Comparison of ENCODE assay signal across 22 cellular contexts in genomic region chr10:91080776-91081175, GRCh38.
DNase-seq lines count a peak whose midpoint lies in the region; ATAC-seq, FAIRE-seq and TF ChIP-seq lines count a peak whose summit lies in the region.
"Had no signal": no experiment of that assay in that cellular context is flagged by ENCODE, and none has a peak within 500 bp of the region (broad histone marks: within the 10 kb centered on the region; RNA-seq: fewer than 3 reads in every experiment).

No MANE protein-coding gene starts in this region.

- H3K4me1 Mint-ChIP-seq in GM23338 (peaks cover 9% of the 10 kb centered on the region), neural progenitor cell (peaks cover 10% of the 10 kb centered on the region)
- H3K4me1 Mint-ChIP-seq: CD4-positive, alpha-beta memory T cell had no signal

- H3K23ac ChIP-seq in H1 (ENCODE audit: insufficient read length): no peak overlapping the region

- no peak overlapping the region for H4K91ac ChIP-seq in H1 (replicated peaks; ENCODE audit: insufficient read length, low read length)

- H3K27me3 ChIP-seq in DND-41 (ENCODE audit: insufficient read depth, low read length, poor library complexity) (no peaks in the 10 kb centered on the region), GM23338 (ENCODE audit: insufficient read depth) (no peaks in the 10 kb centered on the region), H1 (replicated peaks in 1 of 4; ENCODE audit: control insufficient read depth in 3 of 4, extremely low read depth in 1 of 4, insufficient read depth in 3 of 4, low read length in 3 of 4) (no peaks in the 10 kb centered on the region), neural progenitor cell (no peaks in the 10 kb centered on the region)

- no peak for TF ChIP-seq POLR2A in H1 (IDR thresholded peaks at IDR 0.05; ENCODE audit: control extremely low read depth in 1 of 2, low read depth in 2 of 2, low read length in 2 of 2)

- H3K9ac ChIP-seq in DND-41 (ENCODE audit: low read depth, low read length) (no peak overlapping the region), H1 (replicated peaks in 1 of 4; ENCODE audit: extremely low read depth in 1 of 4, low read depth in 3 of 4, low read length in 3 of 4) (no peak overlapping the region), neural progenitor cell (no peak overlapping the region)
- H3K9ac ChIP-seq: GM23248 had no signal

- H4K5ac ChIP-seq in H1 (ENCODE audit: insufficient read length, low read depth, low read length): no peak overlapping the region

- no peak overlapping the region for H2BK20ac ChIP-seq in H1 (ENCODE audit: low read length)

- peak; percentile 66; the same call in 2 of the 3 replicates for ATAC-seq in DND-41 (ENCODE audit: insufficient read depth, low read depth)
- no peak for ATAC-seq in GM23338
- ATAC-seq: A549 had no signal

- CTCF ChIA-PET in H1 (lab: Charles Lee; ENCODE audit: partially characterized antibody): no interaction called here

- H3K4me3 ChIP-seq in DND-41 (ENCODE audit: low read depth in 1 of 2, low read length in 2 of 2): no peak overlapping the region
- H3K4me3 ChIP-seq in GM23338: no peak overlapping the region
- no peak overlapping the region for H3K4me3 ChIP-seq in H1 (ENCODE audit: extremely low read depth in 1 of 4, insufficient read depth in 2 of 4, low read depth in 3 of 4, low read length in 4 of 4)
- H3K4me3 ChIP-seq in neural progenitor cell: no peak overlapping the region
- H3K4me3 ChIP-seq: A549, GM23248, HAP-1 had no signal

- H3K79me1 ChIP-seq in H1 (ENCODE audit: low read depth, low read length): no peaks in the 10 kb centered on the region

- H3K4me2 ChIP-seq in DND-41 (ENCODE audit: insufficient read depth, low read length): no peak overlapping the region
- no peak overlapping the region for H3K4me2 ChIP-seq in GM23338
- H3K4me2 ChIP-seq in H1 (ENCODE audit: insufficient read depth in 1 of 2, low read depth in 2 of 2, low read length in 2 of 2): no peak overlapping the region
- H3K4me2 ChIP-seq in neural progenitor cell: no peak overlapping the region
- H3K4me2 ChIP-seq: A549 had no signal

- H2AFZ ChIP-seq in DND-41 (ENCODE audit: low read depth, low read length): peak overlapping the region; percentile 57
- H2AFZ ChIP-seq in GM23338: peak overlapping the region; percentile 39; the same call in 1 of the 2 replicates
- H2AFZ ChIP-seq in H1 (ENCODE audit: low read length): peak overlapping the region; percentile 58; the same call in 1 of the 2 replicates
- peak overlapping the region; percentile 28 for H2AFZ ChIP-seq in neural progenitor cell (replicated peaks)
- H2AFZ ChIP-seq: GM23248 had no signal

- no peak overlapping the region for H2BK120ac ChIP-seq in H1 (replicated peaks; ENCODE audit: low read depth, low read length)

- H3F3A ChIP-seq in GM23338 (replicated peaks; ENCODE audit: low read depth) (no peaks in the 10 kb centered on the region), neural progenitor cell (ENCODE audit: low read depth) (no peaks in the 10 kb centered on the region)

- no peak overlapping the region for H3K56ac ChIP-seq in H1 (replicated peaks; ENCODE audit: insufficient read length, low read depth, low read length)

- DNase-seq in DND-41 (no peak), GM23338 (ENCODE audit: low spot score) (no peak), H1 (ENCODE audit: low read depth in 1 of 2, low spot score in 2 of 2) (no peak), neural progenitor cell (ENCODE audit: low spot score) (no peak), NCI-H82 treated with DMSO at 0.1 percent for 48 hours (lab: John Stamatoyannopoulos, UW; ENCODE audit: unreplicated experiment) (no peak), GDM1 (lab: John Stamatoyannopoulos, UW) (no peak), OCI-M2 (lab: John Stamatoyannopoulos, UW; ENCODE audit: unreplicated experiment) (no peak)
- DNase-seq: 8988T; ACHN; AML-193; C1 segment of cervical spinal cord; Calu3; CD4-positive, alpha-beta memory T cell; COR-L47; DMS53; DMS79 treated with DMSO at 0.1 percent for 48 hours; GM23248; HFFc6 had no signal

- no peak overlapping the region for H3K4ac ChIP-seq in H1 (replicated peaks; ENCODE audit: insufficient read length, low read depth, low read length)

- no peaks in the 10 kb centered on the region for H3K79me2 ChIP-seq in DND-41 (ENCODE audit: insufficient read depth, low read length)
- no peaks in the 10 kb centered on the region for H3K79me2 ChIP-seq in GM23338 (replicated peaks; ENCODE audit: insufficient read depth)
- H3K79me2 ChIP-seq in H1 (ENCODE audit: control insufficient read depth in 1 of 2, insufficient read depth in 2 of 2, low read length in 2 of 2): no peaks in the 10 kb centered on the region
- no peaks in the 10 kb centered on the region for H3K79me2 ChIP-seq in neural progenitor cell (ENCODE audit: low read depth)

- no peak overlapping the region for H2AK5ac ChIP-seq in H1 (ENCODE audit: low read depth, low read length)

- no peak for TF ChIP-seq CTCF in DND-41 (IDR thresholded peaks at IDR 0.05; ENCODE audit: borderline replicate concordance, extremely low read depth, low read length, poor library complexity, severe bottlenecking)
- TF ChIP-seq CTCF in GM23338 (conservative IDR thresholded peaks at IDR 0.05; ENCODE audit: low read depth in 2 of 2): no peak
- TF ChIP-seq CTCF in H1 (IDR thresholded peaks at IDR 0.05; ENCODE audit: control extremely low read depth in 1 of 3, insufficient read depth in 1 of 3, low read depth in 1 of 3, low read length in 3 of 3): no peak
- TF ChIP-seq CTCF in neural progenitor cell (IDR thresholded peaks at IDR 0.05): no peak

- H2BK5ac ChIP-seq in H1 (ENCODE audit: low read depth, low read length): no peak overlapping the region

- no peak for TF ChIP-seq EP300 in H1 (IDR thresholded peaks at IDR 0.05; ENCODE audit: borderline replicate concordance in 1 of 2, low read depth in 2 of 2, low read length in 2 of 2)

- no peak overlapping the region for H3K14ac ChIP-seq in H1 (ENCODE audit: insufficient read length)

- H3K4me1 ChIP-seq in DND-41 (ENCODE audit: insufficient read depth, low read length) (peaks cover 8% of the 10 kb centered on the region), GM23338 (ENCODE audit: insufficient read depth) (peaks cover 10% of the 10 kb centered on the region; the same call in 1 of the 2 replicates), H1 (replicated peaks in 1 of 4; ENCODE audit: control insufficient read depth in 3 of 4, insufficient read depth in 4 of 4, low read length in 3 of 4) (no peaks in the 10 kb centered on the region), neural progenitor cell (peaks cover 3% of the 10 kb centered on the region)
- H3K4me1 ChIP-seq: HAP-1 had no signal

- H3K9me2 ChIP-seq in GM23338 (ENCODE audit: insufficient read depth): no peaks in the 10 kb centered on the region

- no peaks in the 10 kb centered on the region for H4K20me1 ChIP-seq in DND-41 (ENCODE audit: insufficient read depth, low read length)
- no peaks in the 10 kb centered on the region for H4K20me1 ChIP-seq in GM23338 (replicated peaks; ENCODE audit: insufficient read depth)
- no peaks in the 10 kb centered on the region for H4K20me1 ChIP-seq in H1 (replicated peaks in 1 of 2; ENCODE audit: control insufficient read depth in 1 of 2, insufficient read depth in 2 of 2, low read length in 2 of 2)
- H4K20me1 ChIP-seq in neural progenitor cell (ENCODE audit: low read depth): no peaks in the 10 kb centered on the region

- H3K4me3 Mint-ChIP-seq in GM23338 (no peak overlapping the region), neural progenitor cell (no peak overlapping the region)
- H3K4me3 Mint-ChIP-seq: CD4-positive, alpha-beta memory T cell; HFFc6 had no signal

- H3K27ac Mint-ChIP-seq in GM23338 (no peak overlapping the region), neural progenitor cell (no peak overlapping the region)
- H3K27ac Mint-ChIP-seq: CD4-positive, alpha-beta memory T cell; HFFc6 had no signal

- H4K8ac ChIP-seq in H1 (ENCODE audit: extremely low read depth, insufficient read depth, low read length): no peak overlapping the region

- peak overlapping the region; percentile 52; the same call in 1 of the 2 replicates for H3K27ac ChIP-seq in DND-41 (ENCODE audit: low read length)
- H3K27ac ChIP-seq in GM23338 (ENCODE audit: low read depth): no peak overlapping the region
- no peak overlapping the region for H3K27ac ChIP-seq in H1 (ENCODE audit: low read depth, low read length)
- H3K27ac ChIP-seq in neural progenitor cell: no peak overlapping the region
- H3K27ac ChIP-seq: A549, GM23248 had no signal

- H3K9me3 Mint-ChIP-seq in GM23338 (no peaks in the 10 kb centered on the region), neural progenitor cell (no peaks in the 10 kb centered on the region)
- H3K9me3 Mint-ChIP-seq: CD4-positive, alpha-beta memory T cell; HFFc6 had no signal

- no peak overlapping the region for H2BK12ac ChIP-seq in H1 (ENCODE audit: low read depth, low read length)

- no peak overlapping the region for H3K18ac ChIP-seq in H1 (ENCODE audit: extremely low read depth, low read length)

- no peaks in the 10 kb centered on the region for H3K36me3 Mint-ChIP-seq in GM23338 (ENCODE audit: low read depth)
- H3K36me3 Mint-ChIP-seq in neural progenitor cell: no peaks in the 10 kb centered on the region
- H3K36me3 Mint-ChIP-seq: CD4-positive, alpha-beta memory T cell had no signal

- H3K9me3 ChIP-seq in DND-41 (ENCODE audit: insufficient read depth, low read length, severe bottlenecking) (no peaks in the 10 kb centered on the region), H1 (ENCODE audit: insufficient read depth in 2 of 2, low read depth in 1 of 2, low read length in 1 of 2) (no peaks in the 10 kb centered on the region), neural progenitor cell (ENCODE audit: low read depth) (no peaks in the 10 kb centered on the region)
- H3K9me3 ChIP-seq: A549, HAP-1 had no signal

- no peak for FAIRE-seq in H1 (lab: Jason Lieb, UNC)
- FAIRE-seq: A549, GM19239, H54 had no signal

- H2BK15ac ChIP-seq in H1 (ENCODE audit: low read length): no peak overlapping the region

- POLR2A ChIA-PET in H1 (lab: Charles Lee; ENCODE audit: partially characterized antibody): no interaction called here

- H3K27me3 Mint-ChIP-seq in GM23338 (ENCODE audit: insufficient read depth, low read depth, poor library complexity) (no peaks in the 10 kb centered on the region), neural progenitor cell (ENCODE audit: insufficient read depth, low read depth) (no peaks in the 10 kb centered on the region)

- 70% methylated on average over 1 of the region's 1 CpG; no CpG with 5 or more reads in 1 of the 2 experiments for WGBS in H1 (ENCODE audit: extremely low coverage in 1 of 2, insufficient coverage in 1 of 2, insufficient read length in 1 of 2, insufficient replicate concordance in 2 of 2, low coverage in 1 of 2, low lambda C conversion rate in 2 of 2, missing lambda C conversion rate in 1 of 2), 2 experiments

- no peaks in the 10 kb centered on the region; the same call in 1 of the 2 replicates for H3K23me2 ChIP-seq in H1 (ENCODE audit: low read depth, low read length)

- H3K36me3 ChIP-seq in DND-41 (ENCODE audit: insufficient read depth, low read length) (no peaks in the 10 kb centered on the region), GM23338 (ENCODE audit: insufficient read depth) (no peaks in the 10 kb centered on the region), H1 (ENCODE audit: control insufficient read depth in 2 of 4, insufficient read depth in 4 of 4, low read length in 3 of 4) (no peaks in the 10 kb centered on the region), neural progenitor cell (no peaks in the 10 kb centered on the region)
- H3K36me3 ChIP-seq: HAP-1 had no signal

- TF ChIP-seq RAD21 in H1 (IDR thresholded peaks at IDR 0.05 in 1 of 2, conservative IDR thresholded peaks at IDR 0.05 in 1 of 2; ENCODE audit: low read depth in 2 of 2, low read length in 2 of 2): no peak
